In the genomic region with DNA sequence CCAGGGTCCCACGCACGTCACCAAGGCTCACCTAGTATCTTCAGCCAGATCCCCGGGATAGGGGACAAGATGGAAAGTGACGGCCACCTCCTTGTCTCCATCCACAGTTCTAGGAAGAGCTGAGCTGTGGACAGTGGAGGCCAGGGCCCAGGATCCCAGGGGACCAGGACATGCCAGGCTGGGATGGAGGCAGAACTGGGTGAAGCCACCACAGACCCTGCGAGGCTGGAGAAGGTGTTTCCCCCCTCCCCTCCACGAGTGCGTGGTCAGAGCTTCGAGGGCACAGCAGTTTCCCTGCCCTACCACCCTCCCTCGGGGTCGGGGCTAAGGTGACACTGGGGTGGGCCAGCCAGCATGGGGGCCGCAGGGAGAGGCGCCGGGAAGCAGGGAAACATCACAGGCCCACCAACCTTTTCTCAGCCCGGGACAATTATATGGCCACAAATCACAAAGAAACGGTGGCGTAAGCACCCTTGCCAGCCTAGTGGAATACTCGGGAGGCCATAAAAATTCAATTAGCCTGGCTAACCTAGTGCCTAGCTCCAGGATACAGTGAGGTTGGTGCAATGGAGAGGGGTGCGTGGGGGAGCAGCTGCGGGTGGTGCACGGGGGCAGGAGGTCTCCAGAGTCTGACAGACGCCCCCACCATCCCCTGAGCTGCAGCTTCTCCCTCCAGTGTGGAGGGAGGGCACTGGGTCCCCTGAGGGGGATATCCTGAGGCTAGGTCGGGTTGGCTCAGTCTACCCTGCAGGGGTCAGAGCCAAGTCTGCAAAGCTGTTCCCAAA, we compare ENCODE assay signal across 1 cellular context.
TF ChIP-seq lines count a peak whose summit lies in the region.

No MANE protein-coding gene starts in this region.

TF ChIP-seq in WTC11, 78 proteins besides CTCF, POLR2A, EP300 and RAD21:
- TF ChIP-seq, protein P1, sequence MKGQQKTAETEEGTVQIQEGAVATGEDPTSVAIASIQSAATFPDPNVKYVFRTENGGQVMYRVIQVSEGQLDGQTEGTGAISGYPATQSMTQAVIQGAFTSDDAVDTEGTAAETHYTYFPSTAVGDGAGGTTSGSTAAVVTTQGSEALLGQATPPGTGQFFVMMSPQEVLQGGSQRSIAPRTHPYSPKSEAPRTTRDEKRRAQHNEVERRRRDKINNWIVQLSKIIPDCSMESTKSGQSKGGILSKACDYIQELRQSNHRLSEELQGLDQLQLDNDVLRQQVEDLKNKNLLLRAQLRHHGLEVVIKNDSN (CRISPR knock-in tag; IDR thresholded peaks at IDR 0.05): no peak
- no peak for TF ChIP-seq ELF4 (CRISPR knock-in tag; IDR thresholded peaks at IDR 0.05; ENCODE audit: low read depth)
- TF ChIP-seq ZNF317 (CRISPR knock-in tag; IDR thresholded peaks at IDR 0.05; ENCODE audit: borderline replicate concordance, low read depth): no peak
- TF ChIP-seq ZBTB21 (CRISPR knock-in tag; IDR thresholded peaks at IDR 0.05; ENCODE audit: borderline replicate concordance): no peak
- no peak for TF ChIP-seq SMAD3 (CRISPR knock-in tag; IDR thresholded peaks at IDR 0.05; ENCODE audit: borderline replicate concordance)
- TF ChIP-seq, protein P2, sequence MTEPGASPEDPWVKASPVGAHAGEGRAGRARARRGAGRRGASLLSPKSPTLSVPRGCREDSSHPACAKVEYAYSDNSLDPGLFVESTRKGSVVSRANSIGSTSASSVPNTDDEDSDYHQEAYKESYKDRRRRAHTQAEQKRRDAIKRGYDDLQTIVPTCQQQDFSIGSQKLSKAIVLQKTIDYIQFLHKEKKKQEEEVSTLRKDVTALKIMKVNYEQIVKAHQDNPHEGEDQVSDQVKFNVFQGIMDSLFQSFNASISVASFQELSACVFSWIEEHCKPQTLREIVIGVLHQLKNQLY (CRISPR knock-in tag; IDR thresholded peaks at IDR 0.05): no peak
- no peak for TF ChIP-seq TP53 (CRISPR knock-in tag; IDR thresholded peaks at IDR 0.05)
- TF ChIP-seq, protein P3, sequence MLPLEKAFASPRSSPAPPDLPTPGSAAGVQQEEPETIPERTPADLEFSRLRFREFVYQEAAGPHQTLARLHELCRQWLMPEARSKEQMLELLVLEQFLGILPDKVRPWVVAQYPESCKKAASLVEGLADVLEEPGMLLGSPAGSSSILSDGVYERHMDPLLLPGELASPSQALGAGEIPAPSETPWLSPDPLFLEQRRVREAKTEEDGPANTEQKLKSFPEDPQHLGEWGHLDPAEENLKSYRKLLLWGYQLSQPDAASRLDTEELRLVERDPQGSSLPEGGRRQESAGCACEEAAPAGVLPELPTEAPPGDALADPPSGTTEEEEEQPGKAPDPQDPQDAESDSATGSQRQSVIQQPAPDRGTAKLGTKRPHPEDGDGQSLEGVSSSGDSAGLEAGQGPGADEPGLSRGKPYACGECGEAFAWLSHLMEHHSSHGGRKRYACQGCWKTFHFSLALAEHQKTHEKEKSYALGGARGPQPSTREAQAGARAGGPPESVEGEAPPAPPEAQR (CRISPR knock-in tag; IDR thresholded peaks at IDR 0.05): no peak
- no peak for TF ChIP-seq CBFB (CRISPR knock-in tag; IDR thresholded peaks at IDR 0.05; ENCODE audit: low read depth)
- TF ChIP-seq, protein P4, sequence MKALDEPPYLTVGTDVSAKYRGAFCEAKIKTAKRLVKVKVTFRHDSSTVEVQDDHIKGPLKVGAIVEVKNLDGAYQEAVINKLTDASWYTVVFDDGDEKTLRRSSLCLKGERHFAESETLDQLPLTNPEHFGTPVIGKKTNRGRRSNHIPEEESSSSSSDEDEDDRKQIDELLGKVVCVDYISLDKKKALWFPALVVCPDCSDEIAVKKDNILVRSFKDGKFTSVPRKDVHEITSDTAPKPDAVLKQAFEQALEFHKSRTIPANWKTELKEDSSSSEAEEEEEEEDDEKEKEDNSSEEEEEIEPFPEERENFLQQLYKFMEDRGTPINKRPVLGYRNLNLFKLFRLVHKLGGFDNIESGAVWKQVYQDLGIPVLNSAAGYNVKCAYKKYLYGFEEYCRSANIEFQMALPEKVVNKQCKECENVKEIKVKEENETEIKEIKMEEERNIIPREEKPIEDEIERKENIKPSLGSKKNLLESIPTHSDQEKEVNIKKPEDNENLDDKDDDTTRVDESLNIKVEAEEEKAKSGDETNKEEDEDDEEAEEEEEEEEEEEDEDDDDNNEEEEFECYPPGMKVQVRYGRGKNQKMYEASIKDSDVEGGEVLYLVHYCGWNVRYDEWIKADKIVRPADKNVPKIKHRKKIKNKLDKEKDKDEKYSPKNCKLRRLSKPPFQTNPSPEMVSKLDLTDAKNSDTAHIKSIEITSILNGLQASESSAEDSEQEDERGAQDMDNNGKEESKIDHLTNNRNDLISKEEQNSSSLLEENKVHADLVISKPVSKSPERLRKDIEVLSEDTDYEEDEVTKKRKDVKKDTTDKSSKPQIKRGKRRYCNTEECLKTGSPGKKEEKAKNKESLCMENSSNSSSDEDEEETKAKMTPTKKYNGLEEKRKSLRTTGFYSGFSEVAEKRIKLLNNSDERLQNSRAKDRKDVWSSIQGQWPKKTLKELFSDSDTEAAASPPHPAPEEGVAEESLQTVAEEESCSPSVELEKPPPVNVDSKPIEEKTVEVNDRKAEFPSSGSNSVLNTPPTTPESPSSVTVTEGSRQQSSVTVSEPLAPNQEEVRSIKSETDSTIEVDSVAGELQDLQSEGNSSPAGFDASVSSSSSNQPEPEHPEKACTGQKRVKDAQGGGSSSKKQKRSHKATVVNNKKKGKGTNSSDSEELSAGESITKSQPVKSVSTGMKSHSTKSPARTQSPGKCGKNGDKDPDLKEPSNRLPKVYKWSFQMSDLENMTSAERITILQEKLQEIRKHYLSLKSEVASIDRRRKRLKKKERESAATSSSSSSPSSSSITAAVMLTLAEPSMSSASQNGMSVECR (CRISPR knock-in tag; IDR thresholded peaks at IDR 0.05; ENCODE audit: borderline replicate concordance): no peak
- TF ChIP-seq NR2C2 (CRISPR knock-in tag; IDR thresholded peaks at IDR 0.05): no peak
